ENCODE assay signal across 23 cellular contexts in genomic region chr22:47369431-47370015, GRCh38.
DNase-seq lines count a peak whose midpoint lies in the region; TF ChIP-seq lines count a peak whose summit lies in the region.
"Had no signal": no experiment of that assay in that cellular context is flagged by ENCODE, and none has a peak within 500 bp of the region (broad histone marks: within the 10 kb centered on the region; RNA-seq: fewer than 3 reads in every experiment).

No MANE protein-coding gene starts in this region.

- peaks cover 47% of the 10 kb centered on the region for H3K27me3 ChIP-seq in suprapubic skin
- H3K27me3 ChIP-seq in mesenchymal stem cell (ENCODE audit: control insufficient read depth in 1 of 2, insufficient read depth in 1 of 2, low read length in 2 of 2): peaks cover 0 to 49% of the 10 kb centered on the region in 2 experiments
- H3K27me3 ChIP-seq: BLaER1 treated with 17β-estradiol and CSF1 and Interleukin-3, amounts not matched to agents 10 nM and 100 nM had no signal

- no peaks in the 10 kb centered on the region for H3K79me1 ChIP-seq in mesenchymal stem cell (replicated peaks; ENCODE audit: low read length, poor library complexity, severe bottlenecking)

- H2AFZ ChIP-seq in mesenchymal stem cell (ENCODE audit: low read depth, low read length): no peak overlapping the region

- H3K36me3 ChIP-seq in suprapubic skin (no peaks in the 10 kb centered on the region), mesenchymal stem cell (ENCODE audit: control insufficient read depth in 1 of 2, insufficient read depth in 2 of 2, low read depth in 1 of 2, low read length in 2 of 2) (no peaks in the 10 kb centered on the region)
- H3K36me3 ChIP-seq: BLaER1 treated with 17β-estradiol and CSF1 and Interleukin-3, amounts not matched to agents 10 nM and 100 nM had no signal

- H3K27ac ChIP-seq in suprapubic skin: no peak overlapping the region
- H3K27ac ChIP-seq in mesenchymal stem cell (ENCODE audit: low read length, poor library complexity, severe bottlenecking): no peak overlapping the region
- H3K27ac ChIP-seq: 22Rv1; BLaER1 treated with 17β-estradiol and CSF1 and Interleukin-3, amounts not matched to agents 10 nM and 100 nM; RWPE1 had no signal

- no peak overlapping the region for H4K8ac ChIP-seq in mesenchymal stem cell (ENCODE audit: low read length)

- H3K4me1 ChIP-seq in suprapubic skin (no peaks in the 10 kb centered on the region), mesenchymal stem cell (ENCODE audit: control insufficient read depth, insufficient read depth, low read depth, low read length) (no peaks in the 10 kb centered on the region)
- H3K4me1 ChIP-seq: BLaER1 treated with 17β-estradiol and CSF1 and Interleukin-3, amounts not matched to agents 10 nM and 100 nM; Caco-2 had no signal

- H3K4me2 ChIP-seq in mesenchymal stem cell (ENCODE audit: low read length, poor library complexity, severe bottlenecking): no peak overlapping the region
- H3K4me2 ChIP-seq: BLaER1 treated with 17β-estradiol and CSF1 and Interleukin-3, amounts not matched to agents 10 nM and 100 nM had no signal

- no peak overlapping the region for H3K4ac ChIP-seq in mesenchymal stem cell (ENCODE audit: low read depth in 1 of 2, low read length in 2 of 2)

- DNase-seq in activated CD4-positive, CD25-positive, alpha-beta regulatory T cell treated with anti-CD3 and anti-CD28 coated beads, Interleukin-2, amount 50 U/mL, for 72 hours: peak; percentile 13
- DNase-seq in activated CD4-positive, CD25-positive, alpha-beta regulatory T cell (lab: John Stamatoyannopoulos, UW): no peak
- peak; percentile 23 for DNase-seq in activated CD8-positive, alpha-beta memory T cell treated with anti-CD3 and anti-CD28 coated beads, Interleukin-2, amount 50 U/mL, for 48 hours
- DNase-seq in mesenteric fat pad (ENCODE audit: low spot score) (peak; percentile 49), suprapubic skin (ENCODE audit: low spot score in 2 of 2) (peak; percentile 24 to 67), mesenchymal stem cell (no peak), iPS-NIHi11 (ENCODE audit: low spot score) (no peak)
- DNase-seq in activated CD4-positive, alpha-beta T cell treated with anti-CD3 and anti-CD28 coated beads, Interleukin-2, amount 50 U/mL, for 4 hours: no peak
- DNase-seq: ACHN; Caco-2; CD4-positive, alpha-beta memory T cell; DMS 273 treated with DMSO at 0.1 percent for 48 hours; DMS79 treated with DMSO at 0.1 percent for 48 hours; KG1; NCI-H1092; NCI-H1436 treated with DMSO at 0.1 percent for 48 hours; NCI-H1930; NCI-H2227 treated with DMSO at 0.1 percent for 48 hours; NCI-H510A; SIG-M5 had no signal

- H3K9me3 ChIP-seq in suprapubic skin (no peaks in the 10 kb centered on the region), mesenchymal stem cell (ENCODE audit: control insufficient read depth, low read length) (no peaks in the 10 kb centered on the region)
- H3K9me3 ChIP-seq: Caco-2 had no signal

- H3K14ac ChIP-seq in mesenchymal stem cell (ENCODE audit: low read length in 2 of 2): no peak overlapping the region

- no peak overlapping the region for H4K91ac ChIP-seq in mesenchymal stem cell (ENCODE audit: low read length)

- no peak overlapping the region for H3K9ac ChIP-seq in mesenchymal stem cell (ENCODE audit: low read length)
- H3K9ac ChIP-seq: BLaER1 treated with 17β-estradiol and CSF1 and Interleukin-3, amounts not matched to agents 10 nM and 100 nM had no signal

- no peak overlapping the region for H2BK120ac ChIP-seq in mesenchymal stem cell (ENCODE audit: low read depth, low read length)

- no peak for TF ChIP-seq CTCF in suprapubic skin (IDR thresholded peaks at IDR 0.05)

- H2BK15ac ChIP-seq in mesenchymal stem cell (ENCODE audit: low read depth, poor library complexity, severe bottlenecking): no peak overlapping the region

- H2BK5ac ChIP-seq in mesenchymal stem cell (ENCODE audit: low read depth, low read length, poor library complexity, severe bottlenecking): no peak overlapping the region

- no peak for TF ChIP-seq POLR2A in suprapubic skin (IDR thresholded peaks at IDR 0.05)

- 73% methylated on average over 4 of the region's 6 CpGs for WGBS in suprapubic skin
- WGBS in mesenchymal stem cell: 40% methylated on average over 6 of the region's 6 CpGs

- TF ChIP-seq EP300 in suprapubic skin (IDR thresholded peaks at IDR 0.05): no peak

- no peak overlapping the region for H3K4me3 ChIP-seq in suprapubic skin
- H3K4me3 ChIP-seq in mesenchymal stem cell (ENCODE audit: insufficient read depth in 1 of 2, low read depth in 1 of 2, low read length in 2 of 2): no peak overlapping the region
- H3K4me3 ChIP-seq: BLaER1 treated with 17β-estradiol and CSF1 and Interleukin-3, amounts not matched to agents 10 nM and 100 nM had no signal

- H3K18ac ChIP-seq in mesenchymal stem cell (ENCODE audit: low read depth in 1 of 2, low read length in 2 of 2): no peak overlapping the region

- H3K23ac ChIP-seq in mesenchymal stem cell (ENCODE audit: low read length in 2 of 2): no peak overlapping the region

- H2AK5ac ChIP-seq in mesenchymal stem cell (ENCODE audit: low read length, severe bottlenecking): no peak overlapping the region

- H2BK12ac ChIP-seq in mesenchymal stem cell (ENCODE audit: low read length in 2 of 2): no peak overlapping the region

Comparison
In these comparisons a context has a peak if more than half of its experiments do, and no peak if none do; other contexts are left out.
1. DNase-seq: peak in activated CD4-positive, CD25-positive, alpha-beta regulatory T cell treated with anti-CD3 and anti-CD28 coated beads, Interleukin-2, amount 50 U/mL, for 72 hours (single experiment), activated CD8-positive, alpha-beta memory T cell treated with anti-CD3 and anti-CD28 coated beads, Interleukin-2, amount 50 U/mL, for 48 hours (single experiment), mesenteric fat pad (single experiment) and suprapubic skin (2 of 2); none in activated CD4-positive, CD25-positive, alpha-beta regulatory T cell (0 of 4), mesenchymal stem cell (single experiment), activated CD4-positive, alpha-beta T cell treated with anti-CD3 and anti-CD28 coated beads, Interleukin-2, amount 50 U/mL, for 4 hours (0 of 2) and iPS-NIHi11 (single experiment).